In the genomic region with DNA sequence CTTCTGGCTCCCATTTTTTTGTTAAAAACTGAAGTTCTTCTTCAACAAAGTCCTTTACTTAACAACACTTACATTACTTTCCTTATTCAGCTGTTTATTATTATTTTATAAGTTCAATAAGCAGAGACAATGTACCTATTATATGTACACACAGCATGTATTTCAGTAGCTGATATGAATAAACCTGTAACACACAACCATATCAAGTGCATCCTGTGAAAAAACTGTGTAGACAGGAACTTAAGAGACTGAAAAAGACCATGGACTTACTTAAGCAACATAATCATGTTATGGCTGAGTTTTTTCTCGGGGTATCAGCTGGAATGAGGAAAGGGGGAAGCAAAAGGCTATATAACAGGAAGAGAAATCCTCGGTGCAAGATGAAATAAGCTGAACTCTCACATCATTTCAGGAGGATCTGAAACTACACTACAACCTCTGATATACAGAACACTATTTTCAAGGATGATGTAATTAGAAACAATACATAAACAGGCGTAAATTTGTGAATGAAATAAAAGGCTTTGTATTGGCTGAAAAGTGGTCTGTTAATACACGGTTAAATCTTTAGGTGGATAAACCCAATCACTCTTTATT, we compare ENCODE assay signal across 12 cellular contexts.
DNase-seq lines count a peak whose midpoint lies in the region; ATAC-seq and TF ChIP-seq lines count a peak whose summit lies in the region.
"Had no signal": no experiment of that assay in that cellular context is flagged by ENCODE, and none has a peak within 500 bp of the region (broad histone marks: within the 10 kb centered on the region; RNA-seq: fewer than 3 reads in every experiment).

No MANE protein-coding gene starts in this region.

- ATAC-seq in GM18867 (IDR thresholded peaks at IDR 0.05; ENCODE audit: unreplicated experiment) (peak; percentile 71), HG03520 (IDR thresholded peaks at IDR 0.05; ENCODE audit: unreplicated experiment) (peak; percentile 62)

- no peak for TF ChIP-seq EP300 in suprapubic skin (IDR thresholded peaks at IDR 0.05)

- H3K4me1 ChIP-seq in HEK293 (ENCODE audit: control insufficient read depth, insufficient read depth, low read length) (peaks cover 4% of the 10 kb centered on the region; the same call in 1 of the 2 replicates), suprapubic skin (peaks cover 6% of the 10 kb centered on the region)
- H3K4me1 ChIP-seq: colonic mucosa had no signal

- H3K27ac ChIP-seq in HEK293 (ENCODE audit: extremely low read depth, low read depth, low read length) (no peak overlapping the region), suprapubic skin (no peak overlapping the region)
- H3K27ac ChIP-seq: colonic mucosa, RWPE1 had no signal

- 75% methylated on average over 4 of the region's 4 CpGs for WGBS in suprapubic skin

- POLR2A ChIA-PET in HEK293 (lab: Yijun Ruan, JAX), result no interaction called here

- H3K36me3 ChIP-seq in HEK293 (ENCODE audit: control insufficient read depth in 2 of 2, insufficient read depth in 1 of 2, low read length in 2 of 2), result peaks cover 7 to 29% of the 10 kb centered on the region in 2 experiments; a peak in 2 of 3 replicates
- H3K36me3 ChIP-seq in suprapubic skin, result peaks cover 29% of the 10 kb centered on the region
- H3K36me3 ChIP-seq: colonic mucosa had no signal

- no peaks in the 10 kb centered on the region for H3K27me3 ChIP-seq in suprapubic skin
- H3K27me3 ChIP-seq: colonic mucosa had no signal

- peak; percentile 75 for DNase-seq in medulla oblongata (ENCODE audit: extremely low spot score)
- no peak for DNase-seq in NCI-H510A treated with DMSO at 0.1 percent for 48 hours (lab: John Stamatoyannopoulos, UW)
- DNase-seq in DMS53 treated with DMSO at 0.1 percent for 48 hours (lab: John Stamatoyannopoulos, UW; ENCODE audit: unreplicated experiment), result no peak
- no peak for DNase-seq in NCI-H2227 (lab: John Stamatoyannopoulos, UW; ENCODE audit: unreplicated experiment)
- DNase-seq in suprapubic skin (ENCODE audit: low spot score in 2 of 2), result no peak
- DNase-seq: activated naive CD4-positive, alpha-beta T cell; colonic mucosa; NCI-H1694 treated with DMSO at 0.1 percent for 48 hours had no signal

- CTCF ChIA-PET in HEK293 (lab: Yijun Ruan, JAX), result interaction anchor here (0.6 kb wide), 2 partner anchors 12 to 139 kb away, joined by 3 read pairs; no protein-coding TSS in a partner anchor

- H3K4me3 ChIP-seq in HEK293 (ENCODE audit: low read depth, low read length) (no peak overlapping the region), suprapubic skin (no peak overlapping the region)
- H3K4me3 ChIP-seq: colonic mucosa had no signal

- H3K9me3 ChIP-seq in HEK293 (ENCODE audit: control insufficient read depth, insufficient read depth, low read depth, low read length) (no peaks in the 10 kb centered on the region), suprapubic skin (no peaks in the 10 kb centered on the region)
- H3K9me3 ChIP-seq: colonic mucosa had no signal

- TF ChIP-seq POLR2A in suprapubic skin (IDR thresholded peaks at IDR 0.05), result no peak

- no peak for TF ChIP-seq CTCF in HEK293 (tag by site-specific recombination; IDR thresholded peaks at IDR 0.05)
- TF ChIP-seq CTCF in suprapubic skin (IDR thresholded peaks at IDR 0.05), result no peak

TF ChIP-seq in HEK293, 187 proteins besides CTCF, POLR2A, EP300 and RAD21:
- no peak for TF ChIP-seq ZIC2 (tag by site-specific recombination; IDR thresholded peaks at IDR 0.05)
- TF ChIP-seq, protein P1, sequence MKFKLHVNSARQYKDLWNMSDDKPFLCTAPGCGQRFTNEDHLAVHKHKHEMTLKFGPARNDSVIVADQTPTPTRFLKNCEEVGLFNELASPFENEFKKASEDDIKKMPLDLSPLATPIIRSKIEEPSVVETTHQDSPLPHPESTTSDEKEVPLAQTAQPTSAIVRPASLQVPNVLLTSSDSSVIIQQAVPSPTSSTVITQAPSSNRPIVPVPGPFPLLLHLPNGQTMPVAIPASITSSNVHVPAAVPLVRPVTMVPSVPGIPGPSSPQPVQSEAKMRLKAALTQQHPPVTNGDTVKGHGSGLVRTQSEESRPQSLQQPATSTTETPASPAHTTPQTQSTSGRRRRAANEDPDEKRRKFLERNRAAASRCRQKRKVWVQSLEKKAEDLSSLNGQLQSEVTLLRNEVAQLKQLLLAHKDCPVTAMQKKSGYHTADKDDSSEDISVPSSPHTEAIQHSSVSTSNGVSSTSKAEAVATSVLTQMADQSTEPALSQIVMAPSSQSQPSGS (tag by site-specific recombination; IDR thresholded peaks at IDR 0.05; ENCODE audit: low read depth), result 0 out of 2 replicates have a peak, but pooled peaks have one; percentile 26
